Comparison of ENCODE assay signal across 23 cellular contexts in genomic region chr5:16849821-16850220, GRCh38.
"Had no signal": no experiment of that assay in that cellular context is flagged by ENCODE, and none has a peak within 500 bp of the region (broad histone marks: within the 10 kb centered on the region; RNA-seq: fewer than 3 reads in every experiment).

No MANE protein-coding gene starts in this region.

- H3K4me3 Mint-ChIP-seq: mesothelial cell of epicardium; naive B cell; natural killer cell treated with Interleukin-12 subunit alpha and Interleukin-12 subunit beta and Interleukin-15 and Interleukin-18, amount 100 ng/mL, for 72 hours; stimulated activated naive B cell treated with anti-CD40 and anti-IgM and Interleukin-4, amounts not matched to agents 10 μg/mL and 1 μg/mL and 100 μg/mL, for 72 hours; stimulated activated naive CD8-positive, alpha-beta T cell treated with anti-CD3 and anti-CD28 coated beads, Interleukin-15, Interleukin-2, amounts not matched to agents 100 ng/mL and 50 ng/mL, for 24 hours had no signal

- H3K4me1 Mint-ChIP-seq: naive B cell; stimulated activated naive B cell treated with anti-CD40 and anti-IgM and Interleukin-4, amounts not matched to agents 10 μg/mL and 1 μg/mL and 100 μg/mL, for 72 hours had no signal

- H3K36me3 Mint-ChIP-seq: naive B cell; natural killer cell treated with Interleukin-12 subunit alpha and Interleukin-12 subunit beta and Interleukin-15 and Interleukin-18, amount 100 ng/mL, for 72 hours; stimulated activated naive B cell treated with anti-CD40 and anti-IgM and Interleukin-4, amounts not matched to agents 10 μg/mL and 1 μg/mL and 100 μg/mL, for 72 hours had no signal

- DNase-seq: cerebellar nuclear complex; cortex of kidney; effector CD8-positive, alpha-beta T cell; foreskin melanocyte; mesenchymal stem cell; mucosa of descending colon; naive B cell; pancreas; right lobe of liver; small intestine; stimulated activated CD4-positive, alpha-beta T cell treated with anti-CD3 and anti-CD28 coated beads, Interleukin-15, amount 100 ng/mL, for 24 hours; stimulated activated CD4-positive, alpha-beta T cell treated with anti-CD3 and anti-CD28 coated beads, Interleukin-2, amount 100 ng/mL, for 48 hours; stimulated activated naive B cell treated with anti-CD40 and anti-IgM and Interleukin-4, amounts not matched to agents 10 μg/mL and 1 μg/mL and 100 μg/mL, for 72 hours; upper lobe of left lung had no signal

- ATAC-seq: left lobe of liver; mucosa of descending colon; natural killer cell treated with Interleukin-12 subunit alpha and Interleukin-12 subunit beta and Interleukin-15 and Interleukin-18, amount 100 ng/mL, for 72 hours; pancreas; right lobe of liver; stimulated activated naive B cell treated with anti-CD40 and anti-IgM and Interleukin-4, amounts not matched to agents 10 μg/mL and 1 μg/mL and 100 μg/mL, for 72 hours had no signal

- H3K27ac Mint-ChIP-seq: mesothelial cell of epicardium; naive B cell; natural killer cell treated with Interleukin-12 subunit alpha and Interleukin-12 subunit beta and Interleukin-15 and Interleukin-18, amount 100 ng/mL, for 72 hours; progenitor cell of endocrine pancreas; stimulated activated naive B cell treated with anti-CD40 and anti-IgM and Interleukin-4, amounts not matched to agents 10 μg/mL and 1 μg/mL and 100 μg/mL, for 72 hours; stimulated activated naive CD8-positive, alpha-beta T cell treated with anti-CD3 and anti-CD28 coated beads, Interleukin-15, Interleukin-2, amounts not matched to agents 100 ng/mL and 50 ng/mL, for 24 hours had no signal

- H3K27ac ChIP-seq: esophagus muscularis mucosa, neutrophil, pancreas, right lobe of liver, thoracic aorta, tibial nerve, upper lobe of left lung had no signal

- H3K4me3 ChIP-seq: esophagus muscularis mucosa, mucosa of descending colon, pancreas, right lobe of liver, thoracic aorta, tibial nerve, upper lobe of left lung had no signal

- H3K27me3 ChIP-seq: esophagus muscularis mucosa, neutrophil, pancreas, right lobe of liver, tibial nerve, upper lobe of left lung had no signal

- H3K4me1 ChIP-seq: right lobe of liver had no signal

- H3K36me3 ChIP-seq: esophagus muscularis mucosa, neutrophil, pancreas, right lobe of liver, thoracic aorta, tibial nerve, upper lobe of left lung had no signal

- H3K9me3 Mint-ChIP-seq: mesothelial cell of epicardium; naive B cell; natural killer cell treated with Interleukin-12 subunit alpha and Interleukin-12 subunit beta and Interleukin-15 and Interleukin-18, amount 100 ng/mL, for 72 hours; stimulated activated naive B cell treated with anti-CD40 and anti-IgM and Interleukin-4, amounts not matched to agents 10 μg/mL and 1 μg/mL and 100 μg/mL, for 72 hours; stimulated activated naive CD8-positive, alpha-beta T cell treated with anti-CD3 and anti-CD28 coated beads, Interleukin-15, Interleukin-2, amounts not matched to agents 100 ng/mL and 50 ng/mL, for 24 hours had no signal

- H3K27me3 Mint-ChIP-seq: naive B cell; progenitor cell of endocrine pancreas; stimulated activated naive B cell treated with anti-CD40 and anti-IgM and Interleukin-4, amounts not matched to agents 10 μg/mL and 1 μg/mL and 100 μg/mL, for 72 hours; stimulated activated naive CD8-positive, alpha-beta T cell treated with anti-CD3 and anti-CD28 coated beads, Interleukin-15, Interleukin-2, amounts not matched to agents 100 ng/mL and 50 ng/mL, for 24 hours had no signal

- H3K9me3 ChIP-seq: esophagus muscularis mucosa, mucosa of descending colon, neutrophil, pancreas, right lobe of liver, thoracic aorta, tibial nerve, upper lobe of left lung had no signal
